13 cellular contexts compared by ENCODE assay signal in the genomic region with DNA sequence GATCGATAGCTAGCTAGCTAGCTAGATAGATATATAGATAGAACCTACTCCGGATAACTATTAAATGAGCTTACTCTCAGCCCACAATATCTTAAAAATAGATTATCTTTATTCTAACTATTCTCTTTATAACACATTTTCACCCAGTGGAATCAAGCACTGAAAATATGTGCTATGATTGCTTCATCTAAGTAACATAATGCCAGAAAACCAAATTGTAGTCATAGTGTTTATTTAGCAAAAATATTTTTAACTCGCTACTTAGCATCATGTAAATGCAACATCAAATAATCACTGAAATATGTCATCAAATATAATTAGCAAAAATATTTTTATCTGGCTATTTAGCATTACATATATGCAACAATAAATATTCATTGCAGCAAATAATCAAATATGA. TPM values are rescaled to one million over a fixed set of nuclear protein-coding genes. Genes with fewer than 3 reads are reported as not detected.
A peak's percentile ranks its signal among the peaks of the same experiment; 100 is the strongest.
DNase-seq lines count a peak whose midpoint lies in the region; ATAC-seq, FAIRE-seq and TF ChIP-seq lines count a peak whose summit lies in the region.
"Had no signal": no experiment of that assay in that cellular context is flagged by ENCODE, and none has a peak within 500 bp of the region (broad histone marks: within the 10 kb centered on the region; RNA-seq: fewer than 3 reads in every experiment).

No MANE protein-coding gene starts in this region.

- no peaks in the 10 kb centered on the region for H3K27me3 Mint-ChIP-seq in effector memory CD8-positive, alpha-beta T cell

- no peak for TF ChIP-seq CTCF in HepG2 (CRISPR knock-in tag; IDR thresholded peaks at IDR 0.05)
- TF ChIP-seq CTCF in right lobe of liver (IDR thresholded peaks at IDR 0.05): no peak
- TF ChIP-seq CTCF in RWPE2 (IDR thresholded peaks at IDR 0.05; ENCODE audit: poor library complexity, severe bottlenecking): no peak

- peak overlapping the region; percentile 82 to 87 for H3K4me3 Mint-ChIP-seq in effector memory CD8-positive, alpha-beta T cell

- 0 out of 2 replicates have a peak overlapping the region, but pooled peaks have one; percentile 39 for H3K4me2 ChIP-seq in HepG2 (ENCODE audit: low read depth, low read length)

- TF ChIP-seq POLR2A in HepG2 (IDR thresholded peaks at IDR 0.05; ENCODE audit: insufficient read depth in 1 of 2, low read depth in 2 of 2, low read length in 2 of 2): no peak
- no peak for TF ChIP-seq POLR2A in right lobe of liver (IDR thresholded peaks at IDR 0.05)

- no peaks in the 10 kb centered on the region for H3K79me2 ChIP-seq in HepG2 (ENCODE audit: insufficient read depth, low read length)

- in situ Hi-C loops in HepG2 (cut with HindIII; ENCODE audit: extremely low pct_ligation_motif_present, low pct_unique_long_range_greater_than_20kb): no loop called here

- BruUV-seq in HepG2 (replicated peaks; lab: Mats Ljungman, UMichigan): no TSS peak

- no peaks in the 10 kb centered on the region for H4K20me1 ChIP-seq in HepG2 (ENCODE audit: insufficient read depth, low read length)

- H3K4me1 ChIP-seq in HepG2 (ENCODE audit: insufficient read depth, low read length) (peaks cover 14% of the 10 kb centered on the region), right lobe of liver (no peaks in the 10 kb centered on the region), RWPE2 (ENCODE audit: insufficient read depth, poor library complexity, severe bottlenecking) (peaks cover 54% of the 10 kb centered on the region), thymus (ENCODE audit: control insufficient read depth, insufficient read depth, low read length) (peaks cover 4% of the 10 kb centered on the region)
- H3K4me1 ChIP-seq: HAP-1, suprapubic skin had no signal

- H3K36me3 ChIP-seq in HepG2 (replicated peaks in 1 of 2; ENCODE audit: control insufficient read depth in 1 of 2, insufficient read depth in 2 of 2, low read length in 2 of 2) (no peaks in the 10 kb centered on the region), right lobe of liver (no peaks in the 10 kb centered on the region), RWPE2 (ENCODE audit: low read depth) (peaks cover 17% of the 10 kb centered on the region), thymus (ENCODE audit: control insufficient read depth, insufficient read depth) (no peaks in the 10 kb centered on the region)
- H3K36me3 ChIP-seq: HAP-1, suprapubic skin had no signal

- DNase-seq in HepG2 (ENCODE audit: low spot score): no peak
- DNase-seq in right lobe of liver: no peak
- no peak for DNase-seq in RWPE2 (ENCODE audit: low spot score)
- no peak for DNase-seq in effector memory CD8-positive, alpha-beta T cell
- DNase-seq in midbrain (lab: John Stamatoyannopoulos, UW): no peak
- DNase-seq: NCI-H146 had no signal

- H3K9me3 Mint-ChIP-seq in effector memory CD8-positive, alpha-beta T cell: no peaks in the 10 kb centered on the region

- peaks cover 17 to 38% of the 10 kb centered on the region in 2 donors for H3K4me1 Mint-ChIP-seq in effector memory CD8-positive, alpha-beta T cell (ENCODE audit: low read depth in 2 of 2)

- CTCF ChIA-PET in HepG2 (lab: Yijun Ruan, JAX; ENCODE audit: low intra/inter-chr PET ratio, low total read pairs): no interaction called here

- H3K4me3 ChIP-seq in HepG2 (replicated peaks in 1 of 3; ENCODE audit: insufficient read depth in 1 of 3, low read depth in 2 of 3, low read length in 3 of 3) (no peak overlapping the region), right lobe of liver (no peak overlapping the region), RWPE2 (ENCODE audit: severe bottlenecking) (peak overlapping the region; percentile 32), thymus (ENCODE audit: low read length) (peak overlapping the region; percentile 42)
- H3K4me3 ChIP-seq: coronary artery, HAP-1, suprapubic skin had no signal

- H3K27ac ChIP-seq in HepG2 (ENCODE audit: extremely low read length, insufficient read depth, low read length) (no peak overlapping the region), right lobe of liver (no peak overlapping the region), RWPE2 (ENCODE audit: poor library complexity, severe bottlenecking) (peak overlapping the region; percentile 95), thymus (ENCODE audit: low read depth) (no peak overlapping the region)
- H3K27ac ChIP-seq: C4-2B, coronary artery, suprapubic skin had no signal

- no peak overlapping the region for H2AFZ ChIP-seq in HepG2 (ENCODE audit: low read length)

- H3K9ac ChIP-seq in HepG2 (ENCODE audit: insufficient read depth, low read depth, low read length): no peak overlapping the region

- intact Hi-C loops in HepG2 (cut with micrococcal nuclease; ENCODE audit: unreplicated experiment): no loop called here
- intact Hi-C loops in right lobe of liver (cut with DNase I): no loop called here

- no peak for ATAC-seq in HepG2
- no peak for ATAC-seq in right lobe of liver
- ATAC-seq in RWPE2 (ENCODE audit: low read depth): no peak
- ATAC-seq in effector memory CD8-positive, alpha-beta T cell (replicated peaks): no peak
- ATAC-seq in HG03565 (IDR thresholded peaks at IDR 0.05; ENCODE audit: unreplicated experiment): no peak
- ATAC-seq in GM18909 (IDR thresholded peaks at IDR 0.05; ENCODE audit: poor library complexity, unreplicated experiment): no peak

- TF ChIP-seq EP300 in HepG2 (IDR thresholded peaks at IDR 0.05; ENCODE audit: low read depth in 2 of 2, low read length in 2 of 2): no peak
- TF ChIP-seq EP300 in HepG2 (CRISPR knock-in tag; IDR thresholded peaks at IDR 0.05; ENCODE audit: borderline replicate concordance): no peak

- FAIRE-seq in HepG2 (lab: Jason Lieb, UNC): no peak

- POLR2A ChIA-PET in HepG2 (lab: Yijun Ruan, JAX): no interaction called here

- peak overlapping the region; percentile 87 to 88 for H3K27ac Mint-ChIP-seq in effector memory CD8-positive, alpha-beta T cell

- H3K9me3 ChIP-seq in HepG2 (ENCODE audit: low read length): no peaks in the 10 kb centered on the region
- no peaks in the 10 kb centered on the region for H3K9me3 ChIP-seq in right lobe of liver
- no peaks in the 10 kb centered on the region for H3K9me3 ChIP-seq in RWPE2 (ENCODE audit: severe bottlenecking)
- H3K9me3 ChIP-seq in thymus (ENCODE audit: control insufficient read depth): no peaks in the 10 kb centered on the region
- H3K9me3 ChIP-seq: HAP-1, suprapubic skin had no signal

- H3K27me3 ChIP-seq in HepG2 (ENCODE audit: control insufficient read depth in 1 of 2, insufficient read depth in 2 of 2, low read length in 2 of 2): no peaks in the 10 kb centered on the region
- no peaks in the 10 kb centered on the region for H3K27me3 ChIP-seq in right lobe of liver
- no peaks in the 10 kb centered on the region for H3K27me3 ChIP-seq in RWPE2 (ENCODE audit: insufficient read depth, poor library complexity, severe bottlenecking)
- no peaks in the 10 kb centered on the region for H3K27me3 ChIP-seq in thymus (ENCODE audit: control insufficient read depth, insufficient read depth)
- H3K27me3 ChIP-seq: suprapubic skin had no signal

- no peak for TF ChIP-seq RAD21 in HepG2 (CRISPR knock-in tag; IDR thresholded peaks at IDR 0.05)

- H3K36me3 Mint-ChIP-seq in effector memory CD8-positive, alpha-beta T cell (ENCODE audit: insufficient read depth): peaks cover 13% of the 10 kb centered on the region

- 88% methylated on average over 3 of the region's 3 CpGs for WGBS in HepG2 (ENCODE audit: low lambda C conversion rate)
- WGBS in right lobe of liver (ENCODE audit: insufficient coverage, low coverage, low lambda C conversion rate, missing lambda C conversion rate): 50% methylated on average over 3 of the region's 3 CpGs
- WGBS in thymus: 61% methylated on average over 3 of the region's 3 CpGs

RNA-seq across cellular contexts. Expression of a gene that starts 1.5 kb away (rescaled TPM):
- total RNA-seq in HepG2 (2016; rRNA removed; fragmentation: Illumina TruSeq; extraction: Trizol) (not detected in 2 replicates), right lobe of liver (1 to 10 TPM in 4 of 6 experiments, under 1 TPM in 1, not detected in 1; 0.29 to 2.8 (median 1.2) TPM)
- total RNA-seq in HepG2 (2016; cell fraction: cytosol; rRNA removed; fragmentation: Illumina TruSeq; extraction: Trizol; ENCODE audit: low read depth): not detected in 2 replicates
- not detected in 2 replicates for total RNA-seq in HepG2 (2016; cell fraction: insoluble cytoplasmic fraction; rRNA removed; fragmentation: Illumina TruSeq; extraction: Trizol)
- not detected in 2 replicates for total RNA-seq in HepG2 (2016; cell fraction: membrane; rRNA removed; fragmentation: Illumina TruSeq; extraction: Trizol)
- not detected in 2 replicates for total RNA-seq in HepG2 (2016; cell fraction: nucleus; rRNA removed; fragmentation: Illumina TruSeq; extraction: Trizol)
- polyA plus RNA-seq in HepG2 (2011; rRNA removed) (1.2 and 1.6 TPM in 2 replicates), thymus (23.7 TPM)
- 0.63 and 0.91 TPM in 2 replicates for polyA plus RNA-seq in HepG2 (2011; cell fraction: cytosol; rRNA removed)
- 0.13 and 0.31 TPM in 2 replicates for polyA plus RNA-seq in HepG2 (2011; cell fraction: nucleus; rRNA removed)
- polyA plus RNA-seq in HepG2 (2012): 0.13 and 1.2 TPM in 2 replicates
- polyA plus RNA-seq in HepG2 (2016; cell fraction: cytosol; fragmentation: Illumina TruSeq; extraction: Trizol; ENCODE audit: low read depth): 0.10 TPM in 1 of 2 replicates, not detected in the other
- not detected in 2 replicates for polyA plus RNA-seq in HepG2 (2016; cell fraction: insoluble cytoplasmic fraction; fragmentation: Illumina TruSeq; extraction: Trizol; ENCODE audit: low read depth)
- polyA plus RNA-seq in HepG2 (2016; cell fraction: membrane; fragmentation: Illumina TruSeq; extraction: Trizol; ENCODE audit: low read depth): 0.13 TPM in 1 of 2 replicates, not detected in the other
- not detected in 2 replicates for polyA plus RNA-seq in HepG2 (2016; cell fraction: nucleus; fragmentation: Illumina TruSeq; extraction: Trizol; ENCODE audit: insufficient read depth, low read depth)
- polyA minus RNA-seq in HepG2 (2011; rRNA and poly(A)+ RNA removed; ENCODE audit: low replicate concordance): 0.50 and 1.8 TPM in 2 replicates
- 0.49 and 0.62 TPM in 2 replicates for polyA minus RNA-seq in HepG2 (2011; cell fraction: cytosol; rRNA and poly(A)+ RNA removed)
- polyA minus RNA-seq in HepG2 (2011; cell fraction: nucleus; rRNA and poly(A)+ RNA removed): 1.2 TPM in 2 replicates
- total RNA-seq: suprapubic skin had no signal

RNA-seq across cellular contexts. Expression of a gene that starts 31.3 kb away (rescaled TPM):
- total RNA-seq in HepG2 (2016; rRNA removed; fragmentation: Illumina TruSeq; extraction: Trizol) (36.2 and 45.3 TPM in 2 replicates), right lobe of liver (10 to 100 TPM; 25.5 to 88.0 (median 42.2) TPM)
- total RNA-seq in HepG2 (2016; cell fraction: cytosol; rRNA removed; fragmentation: Illumina TruSeq; extraction: Trizol; ENCODE audit: low read depth): 32.0 and 35.3 TPM in 2 replicates
- 36.6 and 44.0 TPM in 2 replicates for total RNA-seq in HepG2 (2016; cell fraction: insoluble cytoplasmic fraction; rRNA removed; fragmentation: Illumina TruSeq; extraction: Trizol)
- total RNA-seq in HepG2 (2016; cell fraction: membrane; rRNA removed; fragmentation: Illumina TruSeq; extraction: Trizol): 75.4 and 86.1 TPM in 2 replicates
- total RNA-seq in HepG2 (2016; cell fraction: nucleus; rRNA removed; fragmentation: Illumina TruSeq; extraction: Trizol): 26.6 and 27.0 TPM in 2 replicates
- polyA plus RNA-seq in HepG2 (2011; rRNA removed) (32.6 and 38.7 TPM in 2 replicates), thymus (9.9 TPM)
- 29.8 and 43.7 TPM in 2 replicates for polyA plus RNA-seq in HepG2 (2011; cell fraction: cytosol; rRNA removed)
- polyA plus RNA-seq in HepG2 (2011; cell fraction: nucleus; rRNA removed): 14.9 and 17.0 TPM in 2 replicates
- polyA plus RNA-seq in HepG2 (2012): 33.7 and 34.6 TPM in 2 replicates
- polyA plus RNA-seq in HepG2 (2016; cell fraction: cytosol; fragmentation: Illumina TruSeq; extraction: Trizol; ENCODE audit: low read depth): 31.2 and 34.0 TPM in 2 replicates
- 39.8 and 40.2 TPM in 2 replicates for polyA plus RNA-seq in HepG2 (2016; cell fraction: insoluble cytoplasmic fraction; fragmentation: Illumina TruSeq; extraction: Trizol; ENCODE audit: low read depth)
- polyA plus RNA-seq in HepG2 (2016; cell fraction: membrane; fragmentation: Illumina TruSeq; extraction: Trizol; ENCODE audit: low read depth): 51.9 and 59.4 TPM in 2 replicates
- polyA plus RNA-seq in HepG2 (2016; cell fraction: nucleus; fragmentation: Illumina TruSeq; extraction: Trizol; ENCODE audit: insufficient read depth, low read depth): 22.2 and 22.8 TPM in 2 replicates
- polyA minus RNA-seq in HepG2 (2011; rRNA and poly(A)+ RNA removed; ENCODE audit: low replicate concordance): 25.9 and 37.5 TPM in 2 replicates
- polyA minus RNA-seq in HepG2 (2011; cell fraction: cytosol; rRNA and poly(A)+ RNA removed): 31.0 and 34.7 TPM in 2 replicates
- polyA minus RNA-seq in HepG2 (2011; cell fraction: nucleus; rRNA and poly(A)+ RNA removed): 48.0 and 50.0 TPM in 2 replicates

Comparison
In these comparisons a context has a peak if more than half of its experiments do, and no peak if none do; other contexts are left out.
1. H3K4me3 ChIP-seq: peak in RWPE2 (single experiment) and thymus (single experiment); none in HepG2 (0 of 3) and right lobe of liver (0 of 3).